In the genomic region with DNA sequence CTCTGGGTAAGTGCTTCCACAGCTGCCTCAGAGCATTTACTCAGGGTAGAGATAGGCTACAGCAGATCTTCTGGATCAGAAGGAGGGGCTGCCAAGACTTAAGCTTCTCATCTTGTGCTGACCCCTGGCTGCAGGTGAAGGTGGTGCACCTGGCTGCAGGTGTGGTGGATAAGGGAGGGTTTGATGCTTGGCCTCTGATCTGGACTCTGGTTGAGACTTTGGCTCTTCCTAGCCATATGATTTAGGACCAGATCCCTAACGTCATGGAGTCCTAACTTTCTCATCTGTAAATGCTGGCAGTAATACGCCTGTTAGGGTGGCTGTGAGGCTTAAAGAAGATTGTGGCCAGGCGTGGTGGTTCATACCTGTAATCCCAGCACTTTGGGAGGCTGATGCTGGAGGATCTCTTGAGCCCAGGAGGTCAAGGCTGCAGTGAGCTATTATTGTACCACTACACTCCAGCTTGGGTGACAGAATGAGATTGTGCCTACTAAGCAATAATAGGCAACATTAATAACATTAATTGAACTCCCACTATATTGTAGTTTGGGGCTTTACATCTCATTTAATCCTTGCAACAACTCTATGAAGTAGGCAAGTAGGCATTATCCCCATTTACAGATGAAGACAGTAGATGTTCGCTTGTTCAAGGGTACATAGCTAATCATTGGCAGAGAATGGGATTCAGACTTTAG, we compare ENCODE assay signal across 10 cellular contexts. TPM values are rescaled to one million over a fixed set of nuclear protein-coding genes. Genes with fewer than 3 reads are reported as not detected.
DNase-seq lines count a peak whose midpoint lies in the region; ATAC-seq, FAIRE-seq and TF ChIP-seq lines count a peak whose summit lies in the region.
"Had no signal": no experiment of that assay in that cellular context is flagged by ENCODE, and none has a peak within 500 bp of the region (broad histone marks: within the 10 kb centered on the region; RNA-seq: fewer than 3 reads in every experiment).

No MANE protein-coding gene starts in this region.

- H3K36me3 ChIP-seq in GM06990 (ENCODE audit: control insufficient read depth, insufficient read depth, low read length) (peaks cover 17% of the 10 kb centered on the region), K562 (ENCODE audit: control insufficient read depth, insufficient read depth, low read length) (no peaks in the 10 kb centered on the region), SJCRH30 (peaks cover 56% of the 10 kb centered on the region)

- H3K27ac ChIP-seq in K562 (ENCODE audit: extremely low read depth, low read depth, low read length) (no peak overlapping the region), SJCRH30 (no peak overlapping the region)

- H3K36me3 Mint-ChIP-seq in HFFc6 (ENCODE audit: low read depth) (peaks cover 2% of the 10 kb centered on the region; the same call in 1 of the 2 replicates), mesothelial cell of epicardium (peaks cover 16% of the 10 kb centered on the region), osteocyte (ENCODE audit: unreplicated experiment) (no peaks in the 10 kb centered on the region)
- H3K36me3 Mint-ChIP-seq: natural killer cell treated with Interleukin-12 subunit alpha and Interleukin-12 subunit beta and Interleukin-15 and Interleukin-18, amount 100 ng/mL, for 72 hours had no signal

- in situ Hi-C loops in K562 (cut with MboI), result loop anchor here (25.0 kb wide), 1 partner anchor 505 kb away; no protein-coding TSS in a partner anchor

- no peak for TF ChIP-seq POLR2A in K562 (conservative IDR thresholded peaks at IDR 0.05)

- POLR2A ChIA-PET in K562 (lab: Yijun Ruan, JAX), result no interaction called here

- no TSS peak for BruUV-seq in K562 (replicated peaks; lab: Mats Ljungman, UMichigan)

- TF ChIP-seq EP300 in K562 (IDR thresholded peaks at IDR 0.05; ENCODE audit: low read length), result no peak

- ATAC-seq in K562, result peak; percentile 76
- ATAC-seq in GM21825 (IDR thresholded peaks at IDR 0.05; ENCODE audit: unreplicated experiment), result no peak
- ATAC-seq: natural killer cell treated with Interleukin-12 subunit alpha and Interleukin-12 subunit beta and Interleukin-15 and Interleukin-18, amount 100 ng/mL, for 72 hours had no signal

- intact Hi-C loops in K562 (cut with micrococcal nuclease), result no loop called here

- 0% methylated on average over 4 of the region's 4 CpGs for WGBS in K562 (ENCODE audit: insufficient coverage, low coverage, missing lambda C conversion rate)

- H3K4me3 ChIP-seq in GM06990 (replicated peaks; ENCODE audit: low read depth, low read length) (no peak overlapping the region), K562 (no peak overlapping the region), SJCRH30 (no peak overlapping the region)

- H3K4me1 Mint-ChIP-seq in HFFc6 (ENCODE audit: low read depth) (peaks cover 29% of the 10 kb centered on the region), mesothelial cell of epicardium (peaks cover 33% of the 10 kb centered on the region), osteocyte (ENCODE audit: unreplicated experiment) (no peaks in the 10 kb centered on the region)

- no peaks in the 10 kb centered on the region for H3K9me1 ChIP-seq in K562 (ENCODE audit: control insufficient read depth, insufficient read depth, low read length)

- CTCF ChIA-PET in K562 (lab: Yijun Ruan, JAX; ENCODE audit: low intra/inter-chr PET ratio), result interaction anchor here (0.8 kb wide), 1 partner anchor 103 kb away, joined by 4 read pairs; no protein-coding TSS in a partner anchor

- H3K4me2 ChIP-seq in K562 (ENCODE audit: insufficient read depth, low read length), result no peak overlapping the region

- H3K27me3 ChIP-seq in GM06990 (replicated peaks; ENCODE audit: control insufficient read depth, insufficient read depth, low read length), result no peaks in the 10 kb centered on the region
- peaks cover 0 to 32% of the 10 kb centered on the region in 2 experiments; a peak in 3 of 5 replicates for H3K27me3 ChIP-seq in K562 (ENCODE audit: control insufficient read depth in 2 of 2, insufficient read depth in 2 of 2, low read length in 2 of 2)
- H3K27me3 ChIP-seq in SJCRH30, result no peaks in the 10 kb centered on the region

- TF ChIP-seq CTCF in GM06990 (IDR thresholded peaks at IDR 0.05; ENCODE audit: insufficient read depth, low read length, poor library complexity, severe bottlenecking) (peak; percentile 65), HFFc6 (IDR thresholded peaks at IDR 0.05) (peak; percentile 49; the same call in 1 of the 2 replicates), K562 (IDR thresholded peaks at IDR 0.05 in 2 of 3, conservative IDR thresholded peaks at IDR 0.05 in 1 of 3; ENCODE audit: insufficient read depth in 2 of 3, low read depth in 1 of 3, low read length in 3 of 3) (peak; percentile 31 to 47 (median 31); a peak in 4 of 6 replicates), mesothelial cell of epicardium (IDR thresholded peaks at IDR 0.05; ENCODE audit: unreplicated experiment) (peak; percentile 66), GM20000 (IDR thresholded peaks at IDR 0.05; ENCODE audit: extremely low read depth, missing control alignments) (no peak), osteocyte (IDR thresholded peaks at IDR 0.05) (no peak)

- H3K79me2 ChIP-seq in K562 (ENCODE audit: control insufficient read depth, insufficient read depth, low read length), result no peaks in the 10 kb centered on the region

- H2AFZ ChIP-seq in K562 (ENCODE audit: low read depth, low read length), result no peak overlapping the region

- H3K27ac Mint-ChIP-seq in HFFc6 (no peak overlapping the region), mesothelial cell of epicardium (no peak overlapping the region), osteocyte (ENCODE audit: unreplicated experiment) (no peak overlapping the region)
- H3K27ac Mint-ChIP-seq: natural killer cell treated with Interleukin-12 subunit alpha and Interleukin-12 subunit beta and Interleukin-15 and Interleukin-18, amount 100 ng/mL, for 72 hours had no signal

- DNase-seq in GM06990 (ENCODE audit: extremely low read depth, insufficient read length) (no peak), HFFc6 (no peak), K562 (ENCODE audit: extremely low read depth in 1 of 4, low spot score in 3 of 4) (peak; percentile 16 to 36 (median 28)), mesothelial cell of epicardium (ENCODE audit: low spot score in 2 of 2, unreplicated experiment in 2 of 2) (no peak), GM20000 (ENCODE audit: low spot score) (no peak), osteocyte (ENCODE audit: extremely low spot score, unreplicated experiment) (no peak), SJCRH30 (no peak)
- DNase-seq: NCI-H526 treated with DMSO at 0.1 percent for 48 hours had no signal

- H4K20me1 ChIP-seq in K562 (replicated peaks; ENCODE audit: control insufficient read depth, insufficient read depth, low read length), result no peaks in the 10 kb centered on the region

- H3K9me3 Mint-ChIP-seq in HFFc6 (no peaks in the 10 kb centered on the region), mesothelial cell of epicardium (no peaks in the 10 kb centered on the region), osteocyte (ENCODE audit: unreplicated experiment) (no peaks in the 10 kb centered on the region)
- H3K9me3 Mint-ChIP-seq: natural killer cell treated with Interleukin-12 subunit alpha and Interleukin-12 subunit beta and Interleukin-15 and Interleukin-18, amount 100 ng/mL, for 72 hours had no signal

- FAIRE-seq in K562 (lab: Jason Lieb, UNC), result no peak

- H3K9me3 ChIP-seq in K562 (replicated peaks; ENCODE audit: control insufficient read depth, insufficient read depth, low read depth, low read length) (no peaks in the 10 kb centered on the region), SJCRH30 (replicated peaks) (0 out of 2 replicates have a peak, but pooled peaks cover 4% of the 10 kb centered on the region)

- H3K4me1 ChIP-seq in K562 (replicated peaks in 1 of 2; ENCODE audit: control insufficient read depth in 2 of 2, insufficient read depth in 2 of 2, low read length in 2 of 2) (peaks cover 0 to 6% of the 10 kb centered on the region in 2 experiments; a peak in 1 of 5 replicates), SJCRH30 (peaks cover 16% of the 10 kb centered on the region)

- no peak for TF ChIP-seq RAD21 in K562 (CRISPR knock-in tag; conservative IDR thresholded peaks at IDR 0.05 in 1 of 2, IDR thresholded peaks at IDR 0.05 in 1 of 2)

- no peak overlapping the region for H3K4me3 Mint-ChIP-seq in HFFc6
- H3K4me3 Mint-ChIP-seq in mesothelial cell of epicardium, result no peak overlapping the region
- H3K4me3 Mint-ChIP-seq in osteocyte (ENCODE audit: unreplicated experiment), result no peak overlapping the region
- H3K4me3 Mint-ChIP-seq: natural killer cell treated with Interleukin-12 subunit alpha and Interleukin-12 subunit beta and Interleukin-15 and Interleukin-18, amount 100 ng/mL, for 72 hours had no signal

- H3K9ac ChIP-seq in K562 (ENCODE audit: insufficient read depth in 1 of 2, low read depth in 2 of 2, low read length in 2 of 2), result no peak overlapping the region

- H3K27me3 Mint-ChIP-seq in HFFc6 (ENCODE audit: insufficient read depth) (peaks cover 2% of the 10 kb centered on the region), mesothelial cell of epicardium (ENCODE audit: low read depth) (no peaks in the 10 kb centered on the region), osteocyte (ENCODE audit: unreplicated experiment) (peaks cover 11% of the 10 kb centered on the region)

RNA-seq across cellular contexts. Expression of gene DTX4, which starts 10.7 kb away (rescaled TPM):
- 1 to 10 TPM; 3.2 to 4.6 (median 4.1) TPM for total RNA-seq in HFFc6 (2021; fragmentation: NEBNext Ultra II Directional; extraction: Animal tissue kit (Norgen Biotek cat#: 25700))
- total RNA-seq in K562 (2011; cell fraction: chromatin; rRNA removed; ENCODE audit: low replicate concordance), result not detected in 2 replicates
- not detected in 2 replicates for total RNA-seq in K562 (2011; cell fraction: nucleolus; rRNA removed)
- 0.15 TPM in 1 of 2 replicates, not detected in the other for total RNA-seq in K562 (2011; cell fraction: nucleoplasm; rRNA removed)
- total RNA-seq in K562 (2014; rRNA removed) (0.20 TPM in 1 of 2 replicates, not detected in the other), K562 (2014; rRNA removed; fragmentation: Illumina TruSeq; extraction: Trizol) (0.03 TPM in 1 of 2 replicates, not detected in the other), K562 (2015; rRNA removed; fragmentation: Illumina TruSeq; extraction: Trizol) (0.04 and 0.15 TPM in 2 replicates), K562 (2021) (0.11 and 0.47 TPM in 2 replicates), mesothelial cell of epicardium (37.7 to 42.3 TPM (median 39.4 TPM) in 3 replicates), osteocyte (1.2 and 2.7 TPM in 2 replicates)
- polyA plus RNA-seq in K562 (2011; rRNA removed) (0.07 TPM in 1 of 2 replicates, not detected in the other), K562 (2014; fragmentation: Illumina TruSeq; extraction: Trizol) (0.06 TPM in 2 replicates), K562 (2014; fragmentation: Nextera tagmentation; extraction: Ambion mirVana) (under 1 TPM in 1 of 2 experiments, not detected in 1; 0.03 TPM), K562 (2014; rRNA removed) (0.04 TPM in 1 of 2 replicates, not detected in the other)
- polyA plus RNA-seq in K562 (2011; cell fraction: cytosol; rRNA removed), result 0.01 TPM in 2 replicates
- 0.04 and 0.08 TPM in 2 replicates for polyA plus RNA-seq in K562 (2011; cell fraction: nucleus; rRNA removed)
- polyA plus RNA-seq in K562 (2012), result 0.04 and 0.05 TPM in 2 replicates
- polyA minus RNA-seq in K562 (2011; rRNA and poly(A)+ RNA removed), result 0.04 TPM in 1 of 2 replicates, not detected in the other
- not detected in 2 replicates for polyA minus RNA-seq in K562 (2011; cell fraction: cytosol; rRNA and poly(A)+ RNA removed)
- 0.40 TPM in 1 of 2 replicates, not detected in the other for polyA minus RNA-seq in K562 (2011; cell fraction: nucleus; rRNA and poly(A)+ RNA removed)
- total RNA-seq in SJCRH30 (2014; rRNA removed; shearing (Covaris generic)), result 26.3 and 26.7 TPM in 2 replicates

RNA-seq across cellular contexts. Expression of gene MPEG1, which starts 30.1 kb away (rescaled TPM):
- total RNA-seq in HFFc6 (2021; fragmentation: NEBNext Ultra II Directional; extraction: Animal tissue kit (Norgen Biotek cat#: 25700)), result not detected
- not detected in 2 replicates for total RNA-seq in K562 (2011; cell fraction: chromatin; rRNA removed; ENCODE audit: low replicate concordance)
- total RNA-seq in K562 (2011; cell fraction: nucleolus; rRNA removed), result not detected in 2 replicates
- total RNA-seq in K562 (2011; cell fraction: nucleoplasm; rRNA removed), result not detected in 2 replicates
- total RNA-seq in K562 (2014; rRNA removed), result not detected in 2 replicates
- total RNA-seq in K562 (2014; rRNA removed; fragmentation: Illumina TruSeq; extraction: Trizol), result not detected in 2 replicates
- not detected in 2 replicates for total RNA-seq in K562 (2015; rRNA removed; fragmentation: Illumina TruSeq; extraction: Trizol)
- 0.07 TPM in 2 replicates for total RNA-seq in K562 (2021)
- not detected in 2 replicates for polyA plus RNA-seq in K562 (2011; rRNA removed)
- not detected in 2 replicates for polyA plus RNA-seq in K562 (2011; cell fraction: cytosol; rRNA removed)
- polyA plus RNA-seq in K562 (2011; cell fraction: nucleus; rRNA removed), result not detected in 2 replicates
- polyA plus RNA-seq in K562 (2012), result not detected in 2 replicates
- polyA plus RNA-seq in K562 (2014; fragmentation: Illumina TruSeq; extraction: Trizol), result not detected in 2 replicates
- not detected for polyA plus RNA-seq in K562 (2014; fragmentation: Nextera tagmentation; extraction: Ambion mirVana)
- not detected in 2 replicates for polyA plus RNA-seq in K562 (2014; rRNA removed)
- polyA minus RNA-seq in K562 (2011; rRNA and poly(A)+ RNA removed), result not detected in 2 replicates
- polyA minus RNA-seq in K562 (2011; cell fraction: cytosol; rRNA and poly(A)+ RNA removed), result not detected in 2 replicates
- polyA minus RNA-seq in K562 (2011; cell fraction: nucleus; rRNA and poly(A)+ RNA removed), result not detected in 2 replicates
- not detected in 3 replicates for total RNA-seq in mesothelial cell of epicardium
- not detected in 2 replicates for total RNA-seq in osteocyte
- total RNA-seq in SJCRH30 (2014; rRNA removed; shearing (Covaris generic)), result not detected in 2 replicates

RNA-seq across cellular contexts. Expression of gene FAM111A, which starts 39.9 kb away (rescaled TPM):
- total RNA-seq in HFFc6 (2021; fragmentation: NEBNext Ultra II Directional; extraction: Animal tissue kit (Norgen Biotek cat#: 25700)), result 10 to 100 TPM; 28.7 to 56.6 (median 46.7) TPM
- total RNA-seq in K562 (2011; cell fraction: chromatin; rRNA removed; ENCODE audit: low replicate concordance), result 22.9 and 44.4 TPM in 2 replicates
- 13.0 TPM in 2 replicates for total RNA-seq in K562 (2011; cell fraction: nucleolus; rRNA removed)
- total RNA-seq in K562 (2011; cell fraction: nucleoplasm; rRNA removed), result 17.7 and 22.8 TPM in 2 replicates
- total RNA-seq in K562 (2014; rRNA removed) (18.0 and 20.1 TPM in 2 replicates), K562 (2014; rRNA removed; fragmentation: Illumina TruSeq; extraction: Trizol) (27.6 and 28.4 TPM in 2 replicates), K562 (2015; rRNA removed; fragmentation: Illumina TruSeq; extraction: Trizol) (29.9 and 30.6 TPM in 2 replicates), K562 (2021) (19.0 and 19.5 TPM in 2 replicates), mesothelial cell of epicardium (40.5 to 41.7 TPM (median 40.8 TPM) in 3 replicates), osteocyte (43.0 and 48.5 TPM in 2 replicates)
- polyA plus RNA-seq in K562 (2011; rRNA removed) (2.3 and 16.1 TPM in 2 replicates), K562 (2014; fragmentation: Illumina TruSeq; extraction: Trizol) (17.7 and 22.3 TPM in 2 replicates), K562 (2014; fragmentation: Nextera tagmentation; extraction: Ambion mirVana) (10 to 100 TPM; 14.8 to 16.5 TPM), K562 (2014; rRNA removed) (21.8 and 24.7 TPM in 2 replicates)
- polyA plus RNA-seq in K562 (2011; cell fraction: cytosol; rRNA removed), result 0.77 and 2.9 TPM in 2 replicates
- polyA plus RNA-seq in K562 (2011; cell fraction: nucleus; rRNA removed), result 4.1 and 23.4 TPM in 2 replicates
- polyA plus RNA-seq in K562 (2012), result 18.2 and 30.5 TPM in 2 replicates
- 2.0 and 18.9 TPM in 2 replicates for polyA minus RNA-seq in K562 (2011; rRNA and poly(A)+ RNA removed)
- 0.55 and 6.7 TPM in 2 replicates for polyA minus RNA-seq in K562 (2011; cell fraction: cytosol; rRNA and poly(A)+ RNA removed)
- polyA minus RNA-seq in K562 (2011; cell fraction: nucleus; rRNA and poly(A)+ RNA removed), result 3.9 and 12.9 TPM in 2 replicates
- total RNA-seq in SJCRH30 (2014; rRNA removed; shearing (Covaris generic)), result 19.8 and 25.5 TPM in 2 replicates

Comparison
In these comparisons a context has a peak if more than half of its experiments do, and no peak if none do; other contexts are left out.
1. DNase-seq: peak in K562 (4 of 4); none in GM06990 (single experiment), HFFc6 (single experiment), mesothelial cell of epicardium (0 of 2), GM20000 (single experiment), osteocyte (single experiment) and SJCRH30 (0 of 2).
2. CTCF ChIP-seq: peak in GM06990 (single experiment), HFFc6 (single experiment), K562 (3 of 3) and mesothelial cell of epicardium (single experiment); none in GM20000 (single experiment) and osteocyte (single experiment).